1 cellular context compared by ENCODE assay signal in the genomic region with DNA sequence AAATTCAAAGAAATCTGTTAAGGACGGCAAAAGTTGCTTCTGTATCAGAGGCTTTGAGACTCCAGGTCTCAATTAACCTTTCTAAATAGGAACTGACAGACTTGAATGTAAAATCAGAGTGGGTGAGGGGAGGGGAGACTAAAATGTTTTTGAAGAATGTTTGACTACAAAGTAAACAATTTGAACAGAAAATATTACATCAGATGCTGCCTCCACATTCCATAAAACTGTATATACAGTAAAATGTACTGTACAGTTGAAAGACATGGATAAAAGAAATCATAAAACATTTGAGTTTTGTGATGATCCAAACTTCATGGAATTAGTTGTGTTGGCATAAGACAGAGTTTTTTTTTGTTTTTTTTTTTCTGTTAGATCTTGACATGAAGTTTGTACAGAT.
TF ChIP-seq lines count a peak whose summit lies in the region.

No MANE protein-coding gene starts in this region.

TF ChIP-seq in K562, 482 proteins besides CTCF, POLR2A, EP300 and RAD21 (continued from another document):
- TF ChIP-seq, protein P1, sequence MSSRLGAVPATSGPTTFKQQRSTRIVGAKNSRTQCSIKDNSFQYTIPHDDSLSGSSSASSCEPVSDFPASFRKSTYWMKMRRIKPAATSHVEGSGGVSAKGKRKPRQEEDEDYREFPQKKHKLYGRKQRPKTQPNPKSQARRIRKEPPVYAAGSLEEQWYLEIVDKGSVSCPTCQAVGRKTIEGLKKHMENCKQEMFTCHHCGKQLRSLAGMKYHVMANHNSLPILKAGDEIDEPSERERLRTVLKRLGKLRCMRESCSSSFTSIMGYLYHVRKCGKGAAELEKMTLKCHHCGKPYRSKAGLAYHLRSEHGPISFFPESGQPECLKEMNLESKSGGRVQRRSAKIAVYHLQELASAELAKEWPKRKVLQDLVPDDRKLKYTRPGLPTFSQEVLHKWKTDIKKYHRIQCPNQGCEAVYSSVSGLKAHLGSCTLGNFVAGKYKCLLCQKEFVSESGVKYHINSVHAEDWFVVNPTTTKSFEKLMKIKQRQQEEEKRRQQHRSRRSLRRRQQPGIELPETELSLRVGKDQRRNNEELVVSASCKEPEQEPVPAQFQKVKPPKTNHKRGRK (tag; IDR thresholded peaks at IDR 0.05) = 0 out of 2 replicates have a peak, but pooled peaks have one; percentile 16
